Comparison of ENCODE assay signal across 18 cellular contexts in the genomic region with DNA sequence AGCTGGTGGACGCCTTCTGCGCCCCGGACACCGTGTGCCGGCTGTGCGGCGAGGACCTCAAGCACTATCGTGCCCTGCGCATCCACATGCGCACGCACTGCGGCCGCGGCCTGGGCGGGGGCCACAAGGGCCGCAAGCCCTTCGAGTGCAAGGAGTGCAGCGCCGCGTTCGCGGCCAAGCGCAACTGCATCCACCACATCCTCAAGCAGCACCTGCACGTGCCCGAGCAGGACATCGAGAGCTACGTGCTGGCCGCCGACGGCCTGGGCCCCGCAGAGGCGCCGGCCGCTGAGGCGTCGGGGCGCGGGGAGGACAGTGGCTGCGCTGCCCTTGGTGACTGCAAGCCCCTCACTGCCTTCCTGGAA.
DNase-seq lines count a peak whose midpoint lies in the region; ATAC-seq, FAIRE-seq and TF ChIP-seq lines count a peak whose summit lies in the region.
"Had no signal": no experiment of that assay in that cellular context is flagged by ENCODE, and none has a peak within 500 bp of the region (broad histone marks: within the 10 kb centered on the region; RNA-seq: fewer than 3 reads in every experiment).

No MANE protein-coding gene starts in this region.

- 96% methylated on average over 8 of the region's 39 CpGs for WGBS in HepG2 (ENCODE audit: low lambda C conversion rate)
- WGBS in right lobe of liver (ENCODE audit: insufficient coverage, low coverage, low lambda C conversion rate, missing lambda C conversion rate), result 97% methylated on average over 6 of the region's 39 CpGs
- WGBS in neuronal stem cell (ENCODE audit: extremely low coverage in 2 of 2, insufficient read length in 2 of 2, insufficient replicate concordance in 1 of 2), 2 donors, result no CpG with 5 or more reads among the region's 39 CpGs

- no peak for FAIRE-seq in HepG2 (lab: Jason Lieb, UNC)
- FAIRE-seq: GM12892, H1 had no signal

- H3K4me3 ChIP-seq in HepG2 (replicated peaks in 1 of 3; ENCODE audit: insufficient read depth in 1 of 3, low read depth in 2 of 3, low read length in 3 of 3) (no peak overlapping the region), right lobe of liver (no peak overlapping the region), neuronal stem cell (ENCODE audit: low read length in 2 of 2) (no peak overlapping the region), upper lobe of right lung (no peak overlapping the region)
- H3K4me3 ChIP-seq: GM23248 had no signal

- no peak overlapping the region for H3K18ac ChIP-seq in neuronal stem cell (ENCODE audit: low read length)

- TF ChIP-seq CTCF in HepG2 (CRISPR knock-in tag; IDR thresholded peaks at IDR 0.05) (no peak), right lobe of liver (IDR thresholded peaks at IDR 0.05) (no peak), upper lobe of right lung (IDR thresholded peaks at IDR 0.05) (no peak)

- intact Hi-C loops in HepG2 (cut with micrococcal nuclease; ENCODE audit: unreplicated experiment) (no loop called here), right lobe of liver (cut with DNase I) (loop anchor here in 1 of 2 donors (10.0 kb wide), 1 partner anchor 66 kb away; no protein-coding TSS in a partner anchor), upper lobe of right lung (cut with DNase I) (loop anchor here (10.0 kb wide), 1 partner anchor 126 kb away; a partner anchor contains a TSS)

- H3K4ac ChIP-seq in neuronal stem cell (ENCODE audit: low read length), result no peak overlapping the region

- H2AK5ac ChIP-seq in neuronal stem cell (ENCODE audit: low read depth, low read length), result no peak overlapping the region

- H4K20me1 ChIP-seq in HepG2 (ENCODE audit: insufficient read depth, low read length), result peaks cover 5% of the 10 kb centered on the region; the same call in 1 of the 2 replicates

- no peak overlapping the region for H4K8ac ChIP-seq in neuronal stem cell (ENCODE audit: low read depth, low read length)

- peaks cover 18% of the 10 kb centered on the region for H3K4me1 ChIP-seq in HepG2 (ENCODE audit: insufficient read depth, low read length)
- peaks cover 0 to 10% (median 5%) of the 10 kb centered on the region in 4 donors for H3K4me1 ChIP-seq in right lobe of liver
- peaks cover 0 to 3% of the 10 kb centered on the region in 2 donors for H3K4me1 ChIP-seq in neuronal stem cell (ENCODE audit: control insufficient read depth in 2 of 2, insufficient read depth in 1 of 2, low read depth in 1 of 2, low read length in 2 of 2)
- H3K4me1 ChIP-seq in upper lobe of right lung, result peaks cover 4% of the 10 kb centered on the region

- H3K27ac ChIP-seq in HepG2 (ENCODE audit: extremely low read length, insufficient read depth, low read length), result no peak overlapping the region
- no peak overlapping the region for H3K27ac ChIP-seq in right lobe of liver
- no peak overlapping the region for H3K27ac ChIP-seq in neuronal stem cell (replicated peaks; ENCODE audit: low read length)
- H3K27ac ChIP-seq in upper lobe of right lung, result no peak overlapping the region
- H3K27ac ChIP-seq: GM23248 had no signal

- TF ChIP-seq POLR2A in HepG2 (IDR thresholded peaks at IDR 0.05; ENCODE audit: insufficient read depth in 1 of 2, low read depth in 2 of 2, low read length in 2 of 2), result no peak
- no peak for TF ChIP-seq POLR2A in right lobe of liver (IDR thresholded peaks at IDR 0.05)

- H3K27me3 ChIP-seq in HepG2 (ENCODE audit: control insufficient read depth in 1 of 2, insufficient read depth in 2 of 2, low read length in 2 of 2) (no peaks in the 10 kb centered on the region), right lobe of liver (no peaks in the 10 kb centered on the region), neuronal stem cell (ENCODE audit: control insufficient read depth in 3 of 3, insufficient read depth in 3 of 3, low read depth in 1 of 3, low read length in 3 of 3) (no peaks in the 10 kb centered on the region), upper lobe of right lung (no peaks in the 10 kb centered on the region)

- ATAC-seq in HepG2 (peak; percentile 9; the same call in 2 of the 3 replicates), right lobe of liver (no peak), upper lobe of right lung (peak; percentile 13), GM21423 (IDR thresholded peaks at IDR 0.05; ENCODE audit: unreplicated experiment) (no peak)

- H3K27ac Mint-ChIP-seq in activated CD4-positive, alpha-beta T cell treated with anti-CD3 and anti-CD28 coated beads, Interleukin-2, amount 10 ng/mL, durations not matched to agents 7 days and 5 days, result no peak overlapping the region

- H3K79me1 ChIP-seq in neuronal stem cell (ENCODE audit: low read depth, low read length), result peaks cover 5% of the 10 kb centered on the region

- peak overlapping the region; percentile 19 for H2BK12ac ChIP-seq in neuronal stem cell (ENCODE audit: low read length)

- no peak overlapping the region for H2BK120ac ChIP-seq in neuronal stem cell (ENCODE audit: low read depth, low read length)

- H3K4me1 Mint-ChIP-seq in activated CD4-positive, alpha-beta T cell treated with anti-CD3 and anti-CD28 coated beads, Interleukin-2, amount 10 ng/mL, durations not matched to agents 7 days and 5 days, result peaks cover 12% of the 10 kb centered on the region

- CTCF ChIA-PET in HepG2 (lab: Yijun Ruan, JAX; ENCODE audit: low intra/inter-chr PET ratio, low total read pairs), result no interaction called here
- CTCF ChIA-PET in activated CD4-positive, alpha-beta T cell treated with anti-CD3 and anti-CD28 coated beads, Interleukin-2, amount 10 ng/mL, durations not matched to agents 7 days and 5 days (lab: Charles Lee), result no interaction called here

- H2BK5ac ChIP-seq in neuronal stem cell (ENCODE audit: low read length), result no peak overlapping the region

- peaks cover 3% of the 10 kb centered on the region for H3K79me2 ChIP-seq in HepG2 (ENCODE audit: insufficient read depth, low read length)

- H3K9ac ChIP-seq in HepG2 (ENCODE audit: insufficient read depth, low read depth, low read length), result no peak overlapping the region
- H3K9ac ChIP-seq in neuronal stem cell (ENCODE audit: low read depth, low read length, poor library complexity), result no peak overlapping the region
- H3K9ac ChIP-seq: GM23248 had no signal

- no peak overlapping the region for H3K4me3 Mint-ChIP-seq in activated CD4-positive, alpha-beta T cell treated with anti-CD3 and anti-CD28 coated beads, Interleukin-2, amount 10 ng/mL, durations not matched to agents 7 days and 5 days
- H3K4me3 Mint-ChIP-seq: CD4-positive, alpha-beta memory T cell had no signal

- no TSS peak for BruUV-seq in HepG2 (replicated peaks; lab: Mats Ljungman, UMichigan)

- TF ChIP-seq EP300 in HepG2 (IDR thresholded peaks at IDR 0.05; ENCODE audit: low read depth in 2 of 2, low read length in 2 of 2) (no peak), HepG2 (CRISPR knock-in tag; IDR thresholded peaks at IDR 0.05; ENCODE audit: borderline replicate concordance) (no peak)

- peaks cover 49% of the 10 kb centered on the region for H3K36me3 Mint-ChIP-seq in activated CD4-positive, alpha-beta T cell treated with anti-CD3 and anti-CD28 coated beads, Interleukin-2, amount 10 ng/mL, durations not matched to agents 7 days and 5 days (ENCODE audit: low read depth)

- in situ Hi-C loops in HepG2 (cut with HindIII; ENCODE audit: extremely low pct_ligation_motif_present, low pct_unique_long_range_greater_than_20kb), result no loop called here

- no peak for DNase-seq in HepG2 (ENCODE audit: low spot score)
- DNase-seq in right lobe of liver, result no peak
- DNase-seq in neuronal stem cell (ENCODE audit: low spot score), result no peak
- no peak for DNase-seq in upper lobe of right lung
- no peak for DNase-seq in activated CD4-positive, alpha-beta T cell treated with anti-CD3 and anti-CD28 coated beads, Interleukin-2, amount 10 ng/mL, durations not matched to agents 7 days and 5 days
- DNase-seq: C1 segment of cervical spinal cord; Calu3; CD4-positive, alpha-beta memory T cell; COR-L47; DMS53; DMS79 treated with DMSO at 0.1 percent for 48 hours; GF-D8; GM23248; H7; HCEC 1CT had no signal

- POLR2A ChIA-PET in HepG2 (lab: Yijun Ruan, JAX), result no interaction called here
- POLR2A ChIA-PET in activated CD4-positive, alpha-beta T cell treated with anti-CD3 and anti-CD28 coated beads, Interleukin-2, amount 10 ng/mL, durations not matched to agents 7 days and 5 days (lab: Charles Lee), result no interaction called here

- peak overlapping the region; percentile 63 for H3K23ac ChIP-seq in neuronal stem cell (ENCODE audit: low read depth, low read length, poor library complexity)

- H2BK15ac ChIP-seq in neuronal stem cell (ENCODE audit: low read length), result no peak overlapping the region

- H2AFZ ChIP-seq in HepG2 (ENCODE audit: low read length) (no peak overlapping the region), neuronal stem cell (ENCODE audit: low read length) (no peak overlapping the region)
- H2AFZ ChIP-seq: GM23248 had no signal

- no peaks in the 10 kb centered on the region for H3K27me3 Mint-ChIP-seq in activated CD4-positive, alpha-beta T cell treated with anti-CD3 and anti-CD28 coated beads, Interleukin-2, amount 10 ng/mL, durations not matched to agents 7 days and 5 days
- H3K27me3 Mint-ChIP-seq: CD4-positive, alpha-beta memory T cell had no signal

- H3K36me3 ChIP-seq in HepG2 (replicated peaks in 1 of 2; ENCODE audit: control insufficient read depth in 1 of 2, insufficient read depth in 2 of 2, low read length in 2 of 2) (peaks cover 47 to 88% of the 10 kb centered on the region in 2 experiments), right lobe of liver (peaks cover 0 to 83% (median 30%) of the 10 kb centered on the region in 4 donors), neuronal stem cell (replicated peaks in 1 of 2; ENCODE audit: control insufficient read depth in 2 of 2, insufficient read depth in 2 of 2, low read length in 2 of 2) (peaks cover 15 to 91% of the 10 kb centered on the region in 2 donors), upper lobe of right lung (peaks cover 78% of the 10 kb centered on the region)

- H3K9me3 ChIP-seq in HepG2 (ENCODE audit: low read length), result no peaks in the 10 kb centered on the region
- no peaks in the 10 kb centered on the region for H3K9me3 ChIP-seq in right lobe of liver
- no peaks in the 10 kb centered on the region for H3K9me3 ChIP-seq in neuronal stem cell (replicated peaks in 1 of 2; ENCODE audit: control insufficient read depth in 2 of 2, insufficient read depth in 1 of 2, low read depth in 1 of 2, low read length in 2 of 2)
- H3K9me3 ChIP-seq in upper lobe of right lung, result no peaks in the 10 kb centered on the region

- H3K4me2 ChIP-seq in HepG2 (ENCODE audit: low read depth, low read length) (no peak overlapping the region), neuronal stem cell (ENCODE audit: insufficient read depth, low read length, poor library complexity, severe bottlenecking) (no peak overlapping the region)

- no peaks in the 10 kb centered on the region for H3K9me3 Mint-ChIP-seq in activated CD4-positive, alpha-beta T cell treated with anti-CD3 and anti-CD28 coated beads, Interleukin-2, amount 10 ng/mL, durations not matched to agents 7 days and 5 days
- H3K9me3 Mint-ChIP-seq: CD4-positive, alpha-beta memory T cell had no signal

- no peak for TF ChIP-seq RAD21 in HepG2 (CRISPR knock-in tag; IDR thresholded peaks at IDR 0.05)

- H3K14ac ChIP-seq in neuronal stem cell (ENCODE audit: low read length), result no peak overlapping the region

- H4K91ac ChIP-seq in neuronal stem cell (ENCODE audit: low read depth, low read length, poor library complexity), result no peak overlapping the region

Comparison
In these comparisons a context has a peak if more than half of its experiments do, and no peak if none do; other contexts are left out.
1. ATAC-seq: peak in HepG2 (single experiment) and upper lobe of right lung (single experiment); none in right lobe of liver (0 of 4) and GM21423 (single experiment).